27 cellular contexts compared by ENCODE assay signal in genomic region chr3:9841015-9841414, GRCh38. TPM values are rescaled to one million over a fixed set of nuclear protein-coding genes. Genes with fewer than 3 reads are reported as not detected.
"Had no signal": no experiment of that assay in that cellular context is flagged by ENCODE, and none has a peak within 500 bp of the region (broad histone marks: within the 10 kb centered on the region; RNA-seq: fewer than 3 reads in every experiment).

No MANE protein-coding gene starts in this region.

- DNase-seq: cortex of kidney; effector memory CD8-positive, alpha-beta T cell; foreskin fibroblast; gastrocnemius medialis; head of caudate nucleus; kidney; left lung; mesenchymal stem cell; midbrain; naive thymus-derived CD4-positive, alpha-beta T cell; nephron progenitor cell; occipital lobe; ovary; psoas muscle; right cardiac atrium; sigmoid colon; stimulated activated CD4-positive, alpha-beta T cell treated with anti-CD3 and anti-CD28 coated beads, Interleukin-2, amount 100 ng/mL, for 24 hours; stimulated activated CD4-positive, alpha-beta T cell treated with anti-CD3 and anti-CD28 coated beads, Interleukin-4, amount 100 ng/mL, for 24 hours; upper lobe of right lung; uterus had no signal

- H3K4me3 Mint-ChIP-seq: nephron progenitor cell had no signal

- ATAC-seq: effector memory CD8-positive, alpha-beta T cell; gastrocnemius medialis; left lung; naive thymus-derived CD4-positive, alpha-beta T cell; psoas muscle; right cardiac atrium; stimulated activated effector memory CD8-positive, alpha-beta T cell treated with anti-CD3 and anti-CD28 coated beads, Interleukin-12 subunit alpha, Interleukin-12 subunit beta, amount 100 ng/mL, for 72 hours; upper lobe of right lung had no signal

- H3K9me3 Mint-ChIP-seq: effector memory CD8-positive, alpha-beta T cell; nephron progenitor cell; stimulated activated effector memory CD8-positive, alpha-beta T cell treated with anti-CD3 and anti-CD28 coated beads, Interleukin-12 subunit alpha, Interleukin-12 subunit beta, amount 100 ng/mL, for 72 hours; stimulated activated naive CD8-positive, alpha-beta T cell treated with anti-CD3 and anti-CD28 coated beads, Interleukin-15, Interleukin-2, amounts not matched to agents 100 ng/mL and 50 ng/mL, for 24 hours had no signal

- H3K27ac ChIP-seq: gastrocnemius medialis, left lung, ovary, psoas muscle, sigmoid colon, thoracic aorta, tibial nerve, upper lobe of right lung, uterus had no signal

- H3K27me3 Mint-ChIP-seq: effector memory CD8-positive, alpha-beta T cell; naive thymus-derived CD4-positive, alpha-beta T cell; stimulated activated naive CD8-positive, alpha-beta T cell treated with anti-CD3 and anti-CD28 coated beads, Interleukin-15, Interleukin-2, amounts not matched to agents 100 ng/mL and 50 ng/mL, for 24 hours had no signal

- H3K27ac Mint-ChIP-seq: nephron progenitor cell; stimulated activated naive CD8-positive, alpha-beta T cell treated with anti-CD3 and anti-CD28 coated beads, Interleukin-15, Interleukin-2, amounts not matched to agents 100 ng/mL and 50 ng/mL, for 24 hours had no signal

RNA-seq across cellular contexts. Expression of gene CIDEC, which starts 39.0 kb away (rescaled TPM):
- total RNA-seq: dermis microvascular lymphatic vessel endothelial cell; glomerular endothelial cell; kidney; left lung; lung microvascular endothelial cell; naive thymus-derived CD4-positive, alpha-beta T cell; occipital lobe; upper lobe of right lung had no signal
